In genomic region chr14:82855912-82856381, GRCh38 we compare ENCODE assay signal across 8 cellular contexts.
DNase-seq lines count a peak whose midpoint lies in the region; ATAC-seq and TF ChIP-seq lines count a peak whose summit lies in the region.

No MANE protein-coding gene starts in this region.

- peak; percentile 46 for TF ChIP-seq RAD21 in IMR-90 (IDR thresholded peaks at IDR 0.05; ENCODE audit: low read length)

- intact Hi-C loops in IMR-90 (cut with micrococcal nuclease), result loop anchor here (1.0 kb wide), 1 partner anchor 607 kb away; no protein-coding TSS in a partner anchor

- H2BK120ac ChIP-seq in IMR-90 (ENCODE audit: low read depth, low read length), result no peak overlapping the region

- WGBS in IMR-90 (ENCODE audit: extremely low coverage in 2 of 2, insufficient read length in 1 of 2), 2 experiments, result no CpG with 5 or more reads among the region's 3 CpGs

- TF ChIP-seq POLR2A in IMR-90 (IDR thresholded peaks at IDR 0.05; ENCODE audit: low read depth, low read length), result no peak

- H2AK9ac ChIP-seq in IMR-90 (replicated peaks; ENCODE audit: low read depth, low read length, poor library complexity), result no peak overlapping the region

- CTCF ChIA-PET in IMR-90 (lab: Yijun Ruan, JAX), result no interaction called here

- H2BK15ac ChIP-seq in IMR-90 (ENCODE audit: low read depth, low read length), result no peak overlapping the region

- no peak overlapping the region for H3K56ac ChIP-seq in IMR-90 (ENCODE audit: extremely low read depth, insufficient read depth, low read length)

- no peak overlapping the region for H3K23ac ChIP-seq in IMR-90 (ENCODE audit: low read depth, low read length)

- in situ Hi-C loops in IMR-90 (cut with MboI; ENCODE audit: low sequenced_read_pairs), result loop anchor here (10.0 kb wide), 1 partner anchor 609 kb away; no protein-coding TSS in a partner anchor

- DNase-seq in AG08396 (ENCODE audit: low spot score), result peak; percentile 5
- peak; percentile 60 for DNase-seq in IMR-90
- DNase-seq in RPMI7951 (ENCODE audit: low read depth), result peak; percentile 19
- DNase-seq in inferior parietal cortex (ENCODE audit: extremely low spot score), result peak; percentile 40
- no peak for DNase-seq in CD1c-positive myeloid dendritic cell (ENCODE audit: extremely low spot score)
- DNase-seq in T-helper 9 cell, result no peak
- no peak for DNase-seq in effector CD4-positive, alpha-beta T cell

- H3K79me1 ChIP-seq in IMR-90 (ENCODE audit: low read depth in 1 of 2, low read length in 2 of 2), result no peaks in the 10 kb centered on the region

- H2AFZ ChIP-seq in IMR-90 (replicated peaks; ENCODE audit: low read length, poor library complexity), result no peak overlapping the region

- H2BK20ac ChIP-seq in IMR-90 (ENCODE audit: low read depth, low read length), result no peak overlapping the region

- no peak overlapping the region for H3K18ac ChIP-seq in IMR-90 (ENCODE audit: low read depth, low read length)

- BruUV-seq in IMR-90 (replicated peaks; lab: Mats Ljungman, UMichigan), result no TSS peak

- no peaks in the 10 kb centered on the region for H3K27me3 ChIP-seq in IMR-90 (ENCODE audit: control insufficient read depth, insufficient read depth, low read length)

- TF ChIP-seq CTCF in IMR-90 (conservative IDR thresholded peaks at IDR 0.05; ENCODE audit: low read depth, low read length), result peak; percentile 34; the same call in 1 of the 2 replicates

- no peak overlapping the region for H3K4me3 ChIP-seq in IMR-90 (ENCODE audit: insufficient read depth, low read depth, low read length)

- H4K20me1 ChIP-seq in IMR-90 (ENCODE audit: insufficient read depth, low read length), result no peaks in the 10 kb centered on the region

- H3K14ac ChIP-seq in IMR-90 (replicated peaks; ENCODE audit: low read depth, low read length), result no peak overlapping the region

- ATAC-seq in IMR-90 (ENCODE audit: low read depth) (peak; percentile 67), GM19452 (IDR thresholded peaks at IDR 0.05; ENCODE audit: unreplicated experiment) (no peak)

- H4K8ac ChIP-seq in IMR-90 (ENCODE audit: low read depth in 2 of 2, low read length in 2 of 2), result no peak overlapping the region

- no peak overlapping the region for H4K91ac ChIP-seq in IMR-90 (ENCODE audit: insufficient read depth, low read depth, low read length)

- H3K9ac ChIP-seq in IMR-90 (ENCODE audit: low read depth, low read length), result no peak overlapping the region

- no peak overlapping the region for H3K27ac ChIP-seq in IMR-90 (ENCODE audit: insufficient read depth, low read length)

- H2BK5ac ChIP-seq in IMR-90 (ENCODE audit: low read depth, low read length, poor library complexity, severe bottlenecking), result no peak overlapping the region

- H3K9me1 ChIP-seq in IMR-90 (ENCODE audit: insufficient read depth, low read length), result no peaks in the 10 kb centered on the region; the same call in 1 of the 2 replicates

- dilution Hi-C loops in IMR-90 (cut with HindIII; ENCODE audit: low sequenced_read_pairs, unreplicated experiment), result no loop called here

- POLR2A ChIA-PET in IMR-90 (lab: Charles Lee; ENCODE audit: unreplicated experiment), result no interaction called here

- H3K4ac ChIP-seq in IMR-90 (ENCODE audit: low read depth, low read length), result no peak overlapping the region

- no peak overlapping the region for H3K4me2 ChIP-seq in IMR-90 (ENCODE audit: low read depth, low read length)

- no peaks in the 10 kb centered on the region for H3K9me3 ChIP-seq in IMR-90 (ENCODE audit: control insufficient read depth, insufficient read depth, low read length)

- no peak overlapping the region for H2AK5ac ChIP-seq in IMR-90 (ENCODE audit: low read depth, low read length)

- no peaks in the 10 kb centered on the region for H3K36me3 ChIP-seq in IMR-90 (ENCODE audit: control insufficient read depth, insufficient read depth, low read length)

- H3K4me1 ChIP-seq in IMR-90 (ENCODE audit: control insufficient read depth, insufficient read depth, low read length), result no peaks in the 10 kb centered on the region

- H4K5ac ChIP-seq in IMR-90 (ENCODE audit: low read depth, low read length), result no peak overlapping the region

TF ChIP-seq in IMR-90, 13 proteins besides CTCF, POLR2A, EP300 and RAD21:
- TF ChIP-seq MAFK (IDR thresholded peaks at IDR 0.05; ENCODE audit: low read depth, low read length) (no peak), SMC3 (IDR thresholded peaks at IDR 0.05; ENCODE audit: low read depth, low read length) (peak; percentile 24; the same call in 1 of the 2 replicates)

Comparison
In these comparisons a context has a peak if more than half of its experiments do, and no peak if none do; other contexts are left out.
1. DNase-seq: peak in AG08396 (single experiment), IMR-90 (single experiment), RPMI7951 (single experiment) and inferior parietal cortex (single experiment); none in CD1c-positive myeloid dendritic cell (single experiment), T-helper 9 cell (single experiment) and effector CD4-positive, alpha-beta T cell (single experiment).